1 cellular context compared by ENCODE assay signal in genomic region chr9:37026085-37026935, GRCh38.
TF ChIP-seq lines count a peak whose summit lies in the region.

No MANE protein-coding gene starts in this region.

TF ChIP-seq in SK-N-SH, 30 proteins besides CTCF, POLR2A, EP300 and RAD21 (continued from another document):
- TF ChIP-seq PBX3 (IDR thresholded peaks at IDR 0.05) (no peak), ZBTB33 (IDR thresholded peaks at IDR 0.05; ENCODE audit: borderline replicate concordance, low read depth) (no peak), NFIC (IDR thresholded peaks at IDR 0.05; ENCODE audit: borderline replicate concordance) (no peak), MXI1 (IDR thresholded peaks at IDR 0.05; ENCODE audit: low read depth, low read length) (peak; percentile 17; the same call in 1 of the 2 replicates), MAX (IDR thresholded peaks at IDR 0.05; ENCODE audit: low read depth) (no peak)
